8 cellular contexts compared by ENCODE assay signal in genomic region chr3:101850327-101851048, GRCh38. TPM values are rescaled to one million over a fixed set of nuclear protein-coding genes. Genes with fewer than 3 reads are reported as not detected.
A peak's percentile ranks its signal among the peaks of the same experiment; 100 is the strongest.
DNase-seq lines count a peak whose midpoint lies in the region; ATAC-seq and TF ChIP-seq lines count a peak whose summit lies in the region.

No MANE protein-coding gene starts in this region.

- peak overlapping the region; percentile 72 for H3K27ac ChIP-seq in AG04450 (ENCODE audit: low read depth, low read length)
- H3K27ac ChIP-seq in neural progenitor cell: no peak overlapping the region

- peaks cover 26% of the 10 kb centered on the region for H3K36me3 Mint-ChIP-seq in neural progenitor cell

- H3K4me3 Mint-ChIP-seq in neural progenitor cell: peak overlapping the region; percentile 90

- H3K4me2 ChIP-seq in neural progenitor cell: peak overlapping the region; percentile 84

- peaks cover 24% of the 10 kb centered on the region for H4K20me1 ChIP-seq in neural progenitor cell (ENCODE audit: low read depth)

- H3K27ac Mint-ChIP-seq in neural progenitor cell: peak overlapping the region; percentile 5

- H3K79me2 ChIP-seq in neural progenitor cell (ENCODE audit: low read depth): peaks cover 34% of the 10 kb centered on the region

- TF ChIP-seq CTCF in AG04450 (IDR thresholded peaks at IDR 0.05; ENCODE audit: low read depth, low read length): no peak
- TF ChIP-seq CTCF in neural progenitor cell (IDR thresholded peaks at IDR 0.05): no peak

- DNase-seq in AG04450 (ENCODE audit: low read depth, low spot score) (no peak), KG1 (lab: John Stamatoyannopoulos, UW) (peak; percentile 67), neural progenitor cell (ENCODE audit: low spot score) (peak; percentile 6), NCI-H2107 (lab: John Stamatoyannopoulos, UW) (no peak), head of caudate nucleus (no peak)
- peak; percentile 34 for DNase-seq in activated CD4-positive, CD25-positive, alpha-beta regulatory T cell treated with anti-CD3 and anti-CD28 coated beads, Interleukin-2, amount 50 U/mL, for 72 hours

- H3K4me1 Mint-ChIP-seq in neural progenitor cell: peaks cover 9% of the 10 kb centered on the region

- no peaks in the 10 kb centered on the region; the same call in 1 of the 2 replicates for H3K9me3 ChIP-seq in AG04450 (ENCODE audit: control insufficient read depth, insufficient read depth, low read length)
- no peaks in the 10 kb centered on the region for H3K9me3 ChIP-seq in endocrine pancreas (ENCODE audit: control insufficient read depth, low read length)
- H3K9me3 ChIP-seq in neural progenitor cell (ENCODE audit: low read depth): no peaks in the 10 kb centered on the region

- peak overlapping the region; percentile 51 for H2AFZ ChIP-seq in neural progenitor cell (replicated peaks)

- peaks cover 3% of the 10 kb centered on the region for H3K27me3 Mint-ChIP-seq in neural progenitor cell (ENCODE audit: insufficient read depth, low read depth)

- H3K4me1 ChIP-seq in endocrine pancreas (ENCODE audit: control insufficient read depth, insufficient read depth, low read length) (peaks cover 5% of the 10 kb centered on the region), neural progenitor cell (peaks cover 15% of the 10 kb centered on the region)

- POLR2A ChIA-PET in AG04450 (lab: Yijun Ruan, JAX): interaction anchor here (0.8 to 3.1 kb wide), 15 partner anchors 11 to 379 kb away, joined by 3 to 39 read pairs (median 7); partner anchors contain the start of genes CEP97 and NXPE3

- H3K36me3 ChIP-seq in endocrine pancreas (ENCODE audit: control insufficient read depth, insufficient read depth, low read length): peaks cover 6% of the 10 kb centered on the region
- H3K36me3 ChIP-seq in neural progenitor cell: peaks cover 11% of the 10 kb centered on the region

- H3K27me3 ChIP-seq in AG04450 (ENCODE audit: control insufficient read depth, insufficient read depth, low read length) (no peaks in the 10 kb centered on the region), endocrine pancreas (ENCODE audit: control insufficient read depth, insufficient read depth, low read length) (no peaks in the 10 kb centered on the region), neural progenitor cell (no peaks in the 10 kb centered on the region)

- CTCF ChIA-PET in AG04450 (lab: Charles Lee): interaction anchor here (0.8 to 2.3 kb wide), 4 partner anchors 12 to 378 kb away, joined by 3 to 23 read pairs (median 6); no protein-coding TSS in a partner anchor

- H3K4me3 ChIP-seq in AG04450 (ENCODE audit: low read depth, low read length) (peak overlapping the region; percentile 77), endocrine pancreas (ENCODE audit: control insufficient read depth, insufficient read depth, low read length) (peak overlapping the region; percentile 99), neural progenitor cell (peak overlapping the region; percentile 94)

- H3K9ac ChIP-seq in endocrine pancreas (ENCODE audit: control insufficient read depth, insufficient read depth, low read length): peak overlapping the region; percentile 74
- H3K9ac ChIP-seq in neural progenitor cell: peak overlapping the region; percentile 63

- ATAC-seq in GM18870 (IDR thresholded peaks at IDR 0.05; ENCODE audit: unreplicated experiment): peak; percentile 35

- no peaks in the 10 kb centered on the region for H3K9me3 Mint-ChIP-seq in neural progenitor cell

- peaks cover 9% of the 10 kb centered on the region for H3F3A ChIP-seq in neural progenitor cell (ENCODE audit: low read depth)

- intact Hi-C loops in head of caudate nucleus (cut with DNase I): no loop called here

RNA-seq across cellular contexts. Expression of gene NFKBIZ, which starts 1.2 kb away (rescaled TPM):
- 27.3 and 29.6 TPM in 2 replicates for polyA plus RNA-seq in AG04450 (2011; rRNA removed)
- 110 and 130 TPM in 2 replicates for polyA minus RNA-seq in AG04450 (2011; rRNA and poly(A)+ RNA removed)
- 14.7 and 19.7 TPM in 2 replicates for total RNA-seq in neural progenitor cell (ENCODE audit: low replicate concordance)

Comparison
In these comparisons a context has a peak if more than half of its experiments do, and no peak if none do; other contexts are left out.
1. DNase-seq: peak in KG1 (single experiment), activated CD4-positive, CD25-positive, alpha-beta regulatory T cell treated with anti-CD3 and anti-CD28 coated beads, Interleukin-2, amount 50 U/mL, for 72 hours (single experiment) and neural progenitor cell (single experiment); none in AG04450 (single experiment), NCI-H2107 (single experiment) and head of caudate nucleus (0 of 42).
2. Peak in every context shown above with its lines, with median percentiles within 50 percentile points of each other: H3K4me3 ChIP-seq.